ENCODE assay signal across 17 cellular contexts in the genomic region with DNA sequence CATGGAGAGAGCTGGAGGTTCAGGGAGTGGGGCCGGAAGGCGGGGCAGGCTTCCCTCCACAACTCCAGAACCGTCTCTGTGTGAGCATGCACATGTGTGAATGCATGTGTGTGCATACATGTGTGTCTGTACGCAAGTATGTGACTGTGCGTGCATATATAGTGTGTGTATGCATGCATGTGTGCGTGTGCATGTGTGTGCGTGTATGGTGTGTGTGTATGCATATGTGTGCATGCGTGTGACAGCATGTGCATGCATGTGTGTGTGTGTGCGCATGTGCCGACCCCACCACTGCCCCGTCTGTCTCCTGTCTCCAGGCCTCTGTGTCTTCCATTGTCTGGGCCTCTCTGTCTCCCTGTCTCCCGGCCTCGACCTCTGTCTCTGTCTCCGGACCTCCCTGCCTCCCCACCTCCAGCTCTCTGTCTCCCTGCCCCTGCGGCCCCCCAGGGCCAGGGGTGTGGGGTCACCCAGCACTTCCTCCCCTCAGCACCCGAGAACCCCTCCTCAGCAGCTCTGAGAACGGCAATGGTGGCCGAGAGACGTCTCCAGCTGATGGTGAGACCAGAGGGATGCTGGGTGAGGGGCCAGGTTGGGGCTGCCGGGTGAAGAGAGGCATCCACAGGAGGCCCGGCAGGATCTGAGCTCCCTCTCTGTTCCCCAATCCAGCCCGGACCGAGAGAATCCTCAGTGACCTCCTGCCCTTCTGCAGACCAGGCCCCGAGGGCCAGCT. TPM values are rescaled to one million over a fixed set of nuclear protein-coding genes. Genes with fewer than 3 reads are reported as not detected.
A peak's percentile ranks its signal among the peaks of the same experiment; 100 is the strongest.
DNase-seq lines count a peak whose midpoint lies in the region; ATAC-seq and TF ChIP-seq lines count a peak whose summit lies in the region.
"Had no signal": no experiment of that assay in that cellular context is flagged by ENCODE, and none has a peak within 500 bp of the region (broad histone marks: within the 10 kb centered on the region; RNA-seq: fewer than 3 reads in every experiment).

No MANE protein-coding gene starts in this region.

- peaks cover 44% of the 10 kb centered on the region for H3K4me1 Mint-ChIP-seq in CD4-positive, alpha-beta T cell (ENCODE audit: low read depth)
- H3K4me1 Mint-ChIP-seq in immature natural killer cell, result peaks cover 27 to 29% of the 10 kb centered on the region in 2 donors

- H3K36me3 Mint-ChIP-seq in CD4-positive, alpha-beta T cell (ENCODE audit: low read depth), result peaks cover 68% of the 10 kb centered on the region
- peaks cover 16 to 46% (median 23%) of the 10 kb centered on the region in 3 donors for H3K36me3 Mint-ChIP-seq in immature natural killer cell

- TF ChIP-seq CTCF in CD4-positive, alpha-beta T cell (IDR thresholded peaks at IDR 0.05), result no peak
- no peak for TF ChIP-seq CTCF in VCaP (conservative IDR thresholded peaks at IDR 0.05)

- no peak overlapping the region for H3K9ac ChIP-seq in rectal smooth muscle tissue (ENCODE audit: low read length)

- no peaks in the 10 kb centered on the region for H3K4me1 ChIP-seq in rectal smooth muscle tissue (ENCODE audit: control insufficient read depth, insufficient read depth, low read length)
- H3K4me1 ChIP-seq: foreskin keratinocyte, testis had no signal

- DNase-seq in CD4-positive, alpha-beta T cell, result no peak
- no peak for DNase-seq in immature natural killer cell
- DNase-seq in DMS 273 treated with DMSO at 0.1 percent for 48 hours (lab: John Stamatoyannopoulos, UW), result no peak
- DNase-seq: dermis blood vessel endothelial cell; foreskin keratinocyte; NK-92 treated with Interleukin-12 subunit alpha and Interleukin-12 subunit beta, amount 100 ng/mL, for 24 hours; testis had no signal

- peak overlapping the region; percentile 17 for H3K4me3 ChIP-seq in rectal smooth muscle tissue (ENCODE audit: low read length)
- H3K4me3 ChIP-seq: testis had no signal

- POLR2A ChIA-PET in CD4-positive, alpha-beta T cell (lab: Charles Lee), result interaction anchor here (1.5 to 8.3 kb wide), 3 partner anchors 17 to 45 kb away, joined by 4 to 92 read pairs (median 5); partner anchors contain the start of gene RPS19

- ATAC-seq in CD4-positive, alpha-beta T cell (ENCODE audit: poor library complexity), result no peak
- ATAC-seq in GM18517 (IDR thresholded peaks at IDR 0.05; ENCODE audit: unreplicated experiment) (no peak), GM18868 (IDR thresholded peaks at IDR 0.05; ENCODE audit: unreplicated experiment) (no peak)
- ATAC-seq: foreskin keratinocyte, HCT116, sciatic nerve, SK-N-SH treated with all-trans-retinoic acid at 6 μM for 48 hours had no signal

- H3K36me3 ChIP-seq in rectal smooth muscle tissue (ENCODE audit: control insufficient read depth, insufficient read depth, low read length), result peaks cover 47% of the 10 kb centered on the region

- H3K4me3 Mint-ChIP-seq in CD4-positive, alpha-beta T cell, result no peak overlapping the region
- H3K4me3 Mint-ChIP-seq in immature natural killer cell, result no peak overlapping the region

- H3K9me3 ChIP-seq in CD4-positive, alpha-beta T cell (ENCODE audit: control insufficient read depth, low read length), result no peaks in the 10 kb centered on the region
- H3K9me3 ChIP-seq: testis had no signal

- no peak overlapping the region for H3K27ac ChIP-seq in CD4-positive, alpha-beta T cell (ENCODE audit: low read depth, low read length)
- H3K27ac ChIP-seq in VCaP (peak overlapping the region; percentile 87), rectal smooth muscle tissue (ENCODE audit: low read depth, low read length) (no peak overlapping the region)
- H3K27ac ChIP-seq: foreskin keratinocyte, testis had no signal

- H3K9me3 Mint-ChIP-seq in CD4-positive, alpha-beta T cell, result no peaks in the 10 kb centered on the region
- H3K9me3 Mint-ChIP-seq in immature natural killer cell, result no peaks in the 10 kb centered on the region

- intact Hi-C loops in CD4-positive, alpha-beta T cell (cut with DNase I, micrococcal nuclease), result no loop called here

- CTCF ChIA-PET in CD4-positive, alpha-beta T cell (lab: Charles Lee), result interaction anchor here (1.9 kb wide), 1 partner anchor 32 kb away, joined by 4 read pairs; no protein-coding TSS in a partner anchor

- H3K27me3 Mint-ChIP-seq in CD4-positive, alpha-beta T cell, result no peaks in the 10 kb centered on the region
- peaks cover 2 to 4% (median 4%) of the 10 kb centered on the region in 3 donors for H3K27me3 Mint-ChIP-seq in immature natural killer cell (ENCODE audit: low read depth in 3 of 3)

- peak overlapping the region; percentile 59 for H3K27ac Mint-ChIP-seq in CD4-positive, alpha-beta T cell
- H3K27ac Mint-ChIP-seq in immature natural killer cell, result peak overlapping the region in 4 of 6 donors; percentile 6 to 53 (median 30)

- no peaks in the 10 kb centered on the region for H3K27me3 ChIP-seq in CD4-positive, alpha-beta T cell (ENCODE audit: control insufficient read depth, insufficient read depth, low read length)
- no peaks in the 10 kb centered on the region for H3K27me3 ChIP-seq in rectal smooth muscle tissue (ENCODE audit: control insufficient read depth, insufficient read depth, low read length)
- H3K27me3 ChIP-seq: testis had no signal

RNA-seq across cellular contexts. Expression of gene ARHGEF1, which starts 22.5 kb away (rescaled TPM):
- total RNA-seq in CD4-positive, alpha-beta T cell, result 1,000 to 10,000 TPM; 1,019 to 1,047 TPM
- polyA plus RNA-seq in immature natural killer cell, result 100 to 1,000 TPM; 129 to 394 (median 156) TPM

RNA-seq across cellular contexts. Expression of gene ERFL, which starts 22.8 kb away (rescaled TPM):
- total RNA-seq in CD4-positive, alpha-beta T cell, result 1 to 10 TPM; 7.7 to 8.9 TPM
- polyA plus RNA-seq in immature natural killer cell, result under 1 TPM in 1 of 3 donors, not detected in 2; 0.11 TPM
- total RNA-seq: dermis blood vessel endothelial cell, foreskin keratinocyte, liver, NCI-H460 had no signal
- polyA plus RNA-seq: liver had no signal

RNA-seq across cellular contexts. Expression of gene CD79A, which starts 28.4 kb away (rescaled TPM):
- total RNA-seq in CD4-positive, alpha-beta T cell, result 1 to 10 TPM; 3.7 to 3.8 TPM
- polyA plus RNA-seq in immature natural killer cell, result 1 to 10 TPM; 4.1 to 8.3 (median 5.1) TPM
- total RNA-seq: NCI-H460, osteocyte had no signal

RNA-seq across cellular contexts. Expression of gene RPS19, which starts 45.4 kb away (rescaled TPM):
- 1,000 to 10,000 TPM; 3,668 to 3,697 TPM for total RNA-seq in CD4-positive, alpha-beta T cell
- polyA plus RNA-seq in immature natural killer cell, result 1,000 to 10,000 TPM; 2,260 to 5,043 (median 3,564) TPM

RNA-seq across cellular contexts. Expression of gene RABAC1, which starts 53.7 kb away (rescaled TPM):
- total RNA-seq in CD4-positive, alpha-beta T cell, result 100 to 1,000 TPM in 1 of 2 experiments, 10 to 100 TPM in 1; 96.0 to 102 TPM
- 100 to 1,000 TPM; 263 to 375 (median 373) TPM for polyA plus RNA-seq in immature natural killer cell
